In the genomic region with DNA sequence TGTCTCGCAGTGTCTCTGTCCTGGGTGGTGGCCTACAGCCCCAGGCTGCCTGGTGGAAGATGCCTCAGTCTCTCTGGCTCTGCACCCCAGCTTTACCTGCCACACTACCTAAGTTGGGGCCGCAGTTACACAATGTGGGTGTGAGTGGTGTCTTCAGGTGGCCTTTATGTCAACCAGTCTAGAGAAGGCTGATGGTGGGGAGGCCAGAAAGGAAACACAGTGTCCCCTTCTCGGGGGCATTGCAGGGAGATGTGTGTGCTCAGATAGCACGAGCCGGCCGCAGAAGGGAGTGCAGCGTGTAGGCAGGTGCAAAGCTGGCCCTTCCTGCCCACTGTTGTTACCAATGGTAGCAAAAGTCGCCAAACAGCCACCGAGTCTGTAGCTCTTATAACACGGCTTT, we compare ENCODE assay signal across 23 cellular contexts.
A peak's percentile ranks its signal among the peaks of the same experiment; 100 is the strongest.
DNase-seq lines count a peak whose midpoint lies in the region; ATAC-seq and TF ChIP-seq lines count a peak whose summit lies in the region.
"Had no signal": no experiment of that assay in that cellular context is flagged by ENCODE, and none has a peak within 500 bp of the region (broad histone marks: within the 10 kb centered on the region; RNA-seq: fewer than 3 reads in every experiment).

No MANE protein-coding gene starts in this region.

- TF ChIP-seq CTCF in right atrium auricular region (IDR thresholded peaks at IDR 0.05), result no peak
- no peak for TF ChIP-seq CTCF in Panc1 (IDR thresholded peaks at IDR 0.05)
- no peak for TF ChIP-seq CTCF in esophagus muscularis mucosa (IDR thresholded peaks at IDR 0.05)
- TF ChIP-seq CTCF in upper lobe of right lung (IDR thresholded peaks at IDR 0.05), result no peak
- no peak for TF ChIP-seq CTCF in MM.1S (IDR thresholded peaks at IDR 0.05; ENCODE audit: low read length)

- H3K4me1 ChIP-seq in right atrium auricular region (peaks cover 0 to 19% of the 10 kb centered on the region in 2 donors), Panc1 (ENCODE audit: control insufficient read depth, insufficient read depth, low read length) (no peaks in the 10 kb centered on the region), esophagus muscularis mucosa (peaks cover 15 to 22% (median 18%) of the 10 kb centered on the region in 4 donors), upper lobe of right lung (peaks cover 24% of the 10 kb centered on the region), MM.1S (ENCODE audit: low read length) (peaks cover 61% of the 10 kb centered on the region)

- no peak for TF ChIP-seq POLR2A in esophagus muscularis mucosa (IDR thresholded peaks at IDR 0.05; ENCODE audit: low read depth)

- no peaks in the 10 kb centered on the region for H3K9me2 ChIP-seq in MM.1S (replicated peaks; ENCODE audit: insufficient read depth, low read length)
- H3K9me2 ChIP-seq: SK-N-SH had no signal

- H3K4me3 ChIP-seq in right atrium auricular region, result no peak overlapping the region
- no peak overlapping the region for H3K4me3 ChIP-seq in Panc1 (ENCODE audit: low read depth in 2 of 2, low read length in 2 of 2)
- no peak overlapping the region for H3K4me3 ChIP-seq in esophagus muscularis mucosa
- no peak overlapping the region for H3K4me3 ChIP-seq in upper lobe of right lung
- no peak overlapping the region for H3K4me3 ChIP-seq in MM.1S (ENCODE audit: low read length)
- H3K4me3 ChIP-seq: Peyer's patch had no signal

- POLR2A ChIA-PET in Panc1 (lab: Charles Lee), result no interaction called here

- H3K9me3 ChIP-seq in right atrium auricular region, result no peaks in the 10 kb centered on the region
- no peaks in the 10 kb centered on the region for H3K9me3 ChIP-seq in Panc1 (ENCODE audit: control insufficient read depth, insufficient read depth, low read depth, low read length)
- H3K9me3 ChIP-seq in esophagus muscularis mucosa, result no peaks in the 10 kb centered on the region
- no peaks in the 10 kb centered on the region for H3K9me3 ChIP-seq in upper lobe of right lung
- no peaks in the 10 kb centered on the region for H3K9me3 ChIP-seq in MM.1S (replicated peaks; ENCODE audit: insufficient read depth, low read length)
- H3K9me3 ChIP-seq: Peyer's patch, SK-N-SH had no signal

- H3K4me2 ChIP-seq in MM.1S (ENCODE audit: low read depth, low read length), result no peak overlapping the region
- H3K4me2 ChIP-seq: SK-N-SH had no signal

- no peak overlapping the region for H3K27ac ChIP-seq in right atrium auricular region
- no peak overlapping the region for H3K27ac ChIP-seq in Panc1 (ENCODE audit: low read length)
- no peak overlapping the region for H3K27ac ChIP-seq in esophagus muscularis mucosa (replicated peaks in 1 of 4)
- H3K27ac ChIP-seq in upper lobe of right lung, result no peak overlapping the region
- H3K27ac ChIP-seq in MM.1S (ENCODE audit: low read length), result no peak overlapping the region
- H3K27ac ChIP-seq: Peyer's patch had no signal

- in situ Hi-C loops in Panc1 (cut with HindIII; ENCODE audit: low pct_unique_long_range_greater_than_20kb, low sequenced_read_pairs), result no loop called here

- 93% methylated on average over 9 of the region's 10 CpGs for WGBS in esophagus muscularis mucosa

- CTCF ChIA-PET in Panc1 (lab: Charles Lee), result no interaction called here

- no TSS peak for BruUV-seq in Panc1 (replicated peaks; lab: Mats Ljungman, UMichigan)

- TF ChIP-seq EP300 in esophagus muscularis mucosa (IDR thresholded peaks at IDR 0.05), result no peak

- peaks cover 37% of the 10 kb centered on the region for H3F3A ChIP-seq in MM.1S (ENCODE audit: insufficient read depth, low read length)

- peaks cover 78% of the 10 kb centered on the region for H3K79me2 ChIP-seq in MM.1S (ENCODE audit: low read length)

- DNase-seq in right atrium auricular region (ENCODE audit: low spot score) (peak; percentile 50), left cardiac atrium (no peak), Panc1 (ENCODE audit: low read depth, low spot score) (no peak), esophagus muscularis mucosa (ENCODE audit: extremely low spot score) (peak; percentile 75), upper lobe of right lung (peak; percentile 53), MM.1S (no peak), pons (ENCODE audit: low spot score) (no peak)
- DNase-seq: C1 segment of cervical spinal cord; CD8-positive, alpha-beta T cell; DMS 273 treated with DMSO at 0.1 percent for 48 hours; DMS79; EL; GDM1; KBM-7; NCI-H1105 treated with DMSO at 0.1 percent for 48 hours; NCI-H146; NCI-H2029; NCI-H446; NCI-H526 treated with DMSO at 0.1 percent for 48 hours; Peyer's patch; SK-N-SH; SW 1271 had no signal

- no peak overlapping the region for H3K9ac ChIP-seq in MM.1S (ENCODE audit: low read length)
- H3K9ac ChIP-seq: SK-N-SH had no signal

- H3K36me3 ChIP-seq in right atrium auricular region (no peaks in the 10 kb centered on the region), Panc1 (ENCODE audit: control insufficient read depth, insufficient read depth, low read length) (no peaks in the 10 kb centered on the region), esophagus muscularis mucosa (no peaks in the 10 kb centered on the region), upper lobe of right lung (no peaks in the 10 kb centered on the region), MM.1S (replicated peaks; ENCODE audit: insufficient read depth, low read length) (no peaks in the 10 kb centered on the region)
- H3K36me3 ChIP-seq: Peyer's patch had no signal

- no peaks in the 10 kb centered on the region for H4K20me1 ChIP-seq in MM.1S (ENCODE audit: insufficient read depth, low read length)

- H3K27me3 ChIP-seq in right atrium auricular region (no peaks in the 10 kb centered on the region), Panc1 (ENCODE audit: control insufficient read depth, insufficient read depth, low read length) (no peaks in the 10 kb centered on the region), esophagus muscularis mucosa (no peaks in the 10 kb centered on the region), upper lobe of right lung (no peaks in the 10 kb centered on the region), MM.1S (replicated peaks; ENCODE audit: insufficient read depth, low read length) (no peaks in the 10 kb centered on the region)
- H3K27me3 ChIP-seq: Peyer's patch had no signal

- ATAC-seq in left cardiac atrium (no peak), Panc1 (peak; percentile 15; the same call in 1 of the 2 replicates), upper lobe of right lung (no peak), GM19351 (IDR thresholded peaks at IDR 0.05; ENCODE audit: unreplicated experiment) (no peak)
- ATAC-seq: CD8-positive, alpha-beta T cell had no signal

- H2AFZ ChIP-seq in MM.1S (ENCODE audit: low read length), result no peak overlapping the region

- intact Hi-C loops in left cardiac atrium (cut with DNase I), result no loop called here
- intact Hi-C loops in Panc1 (cut with micrococcal nuclease; ENCODE audit: unreplicated experiment), result no loop called here
- intact Hi-C loops in esophagus muscularis mucosa (cut with DNase I), result no loop called here
- intact Hi-C loops in upper lobe of right lung (cut with DNase I), result loop anchor here (10.0 kb wide), 1 partner anchor 50 kb away; no protein-coding TSS in a partner anchor

Comparison
In these comparisons a context has a peak if more than half of its experiments do, and no peak if none do; other contexts are left out.
1. DNase-seq: peak in right atrium auricular region (single experiment), esophagus muscularis mucosa (single experiment) and upper lobe of right lung (single experiment); none in left cardiac atrium (single experiment), Panc1 (single experiment), MM.1S (single experiment) and pons (single experiment).